ENCODE assay signal across 12 cellular contexts in the genomic region with DNA sequence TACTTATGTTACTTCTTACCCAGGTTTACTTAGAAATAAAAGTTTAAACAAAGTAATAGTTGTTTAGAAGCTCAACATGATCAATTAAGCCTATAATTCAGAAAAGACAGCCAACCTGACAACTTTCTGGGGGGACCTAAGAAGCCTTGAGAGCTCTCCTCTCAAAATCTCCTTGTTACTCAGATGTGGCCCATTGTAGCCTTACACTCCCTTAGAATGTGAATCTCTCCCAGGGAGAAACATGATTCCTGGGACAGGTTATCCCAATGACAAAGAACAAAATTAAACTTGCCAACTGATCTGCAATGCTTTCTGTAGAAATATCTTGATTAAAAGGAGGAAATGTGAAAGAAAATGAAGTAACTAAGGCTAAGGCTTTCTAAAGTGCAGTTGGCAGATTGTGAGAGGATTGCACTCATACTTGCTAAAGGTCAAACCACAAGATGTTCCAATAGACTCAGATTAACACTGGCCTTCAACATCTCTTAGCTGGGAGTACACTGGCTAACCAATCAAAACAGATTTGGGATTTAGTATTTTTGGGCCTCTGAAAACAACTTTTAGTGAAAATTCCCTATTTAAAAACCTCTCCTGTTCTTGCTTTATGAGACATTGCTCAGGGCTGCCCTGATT.
DNase-seq lines count a peak whose midpoint lies in the region; ATAC-seq and TF ChIP-seq lines count a peak whose summit lies in the region.
"Had no signal": no experiment of that assay in that cellular context is flagged by ENCODE, and none has a peak within 500 bp of the region (broad histone marks: within the 10 kb centered on the region; RNA-seq: fewer than 3 reads in every experiment).

No MANE protein-coding gene starts in this region.

- no peak for TF ChIP-seq CTCF in ovary (IDR thresholded peaks at IDR 0.05)

- H3K27ac ChIP-seq in ovary, result peak overlapping the region; percentile 22 to 34
- H3K27ac ChIP-seq: HL-60 had no signal

- DNase-seq in CD1c-positive myeloid dendritic cell (ENCODE audit: extremely low spot score) (peak; percentile 20), HCEC 1CT (peak; percentile 77), astrocyte of the hippocampus (ENCODE audit: low read depth, low spot score) (peak; percentile 37), ovary (no peak), Kasumi-1 (lab: John Stamatoyannopoulos, UW) (no peak), DMS153 treated with DMSO at 0.1 percent for 48 hours (lab: John Stamatoyannopoulos, UW; ENCODE audit: unreplicated experiment) (no peak)
- DNase-seq in stimulated activated CD4-positive, alpha-beta T cell treated with anti-CD3 and anti-CD28 coated beads, Interleukin-12 subunit alpha, Interleukin-12 subunit beta, amount 100 ng/mL, for 4 hours, result no peak
- DNase-seq: activated CD4-positive, alpha-beta T cell treated with anti-CD3 and anti-CD28 coated beads, Interleukin-2, amount 50 U/mL, for 48 hours; NCI-H1930; stimulated activated CD4-positive, alpha-beta T cell treated with anti-CD3 and anti-CD28 coated beads, Interleukin-2, amount 100 ng/mL, for 24 hours had no signal

- no peaks in the 10 kb centered on the region for H3K27me3 ChIP-seq in ovary

- no peak for TF ChIP-seq EP300 in ovary (IDR thresholded peaks at IDR 0.05)

- no peak overlapping the region for H3K4me3 ChIP-seq in ovary

- H3K9me3 ChIP-seq in ovary, result no peaks in the 10 kb centered on the region

- no peak for TF ChIP-seq POLR2A in ovary (IDR thresholded peaks at IDR 0.05)

- intact Hi-C loops in ovary (cut with DNase I), result no loop called here

- no peaks in the 10 kb centered on the region for H3K36me3 ChIP-seq in ovary

- H3K4me1 ChIP-seq in ovary (ENCODE audit: insufficient read depth), result no peaks in the 10 kb centered on the region

- no peak for ATAC-seq in GM19397 (IDR thresholded peaks at IDR 0.05; ENCODE audit: unreplicated experiment)

Comparison
In these comparisons a context has a peak if more than half of its experiments do, and no peak if none do; other contexts are left out.
1. DNase-seq: peak in CD1c-positive myeloid dendritic cell (single experiment), HCEC 1CT (single experiment) and astrocyte of the hippocampus (single experiment); none in ovary (0 of 5), stimulated activated CD4-positive, alpha-beta T cell treated with anti-CD3 and anti-CD28 coated beads, Interleukin-12 subunit alpha, Interleukin-12 subunit beta, amount 100 ng/mL, for 4 hours (single experiment), Kasumi-1 (0 of 2) and DMS153 treated with DMSO at 0.1 percent for 48 hours (single experiment).